20 cellular contexts compared by ENCODE assay signal in the genomic region with DNA sequence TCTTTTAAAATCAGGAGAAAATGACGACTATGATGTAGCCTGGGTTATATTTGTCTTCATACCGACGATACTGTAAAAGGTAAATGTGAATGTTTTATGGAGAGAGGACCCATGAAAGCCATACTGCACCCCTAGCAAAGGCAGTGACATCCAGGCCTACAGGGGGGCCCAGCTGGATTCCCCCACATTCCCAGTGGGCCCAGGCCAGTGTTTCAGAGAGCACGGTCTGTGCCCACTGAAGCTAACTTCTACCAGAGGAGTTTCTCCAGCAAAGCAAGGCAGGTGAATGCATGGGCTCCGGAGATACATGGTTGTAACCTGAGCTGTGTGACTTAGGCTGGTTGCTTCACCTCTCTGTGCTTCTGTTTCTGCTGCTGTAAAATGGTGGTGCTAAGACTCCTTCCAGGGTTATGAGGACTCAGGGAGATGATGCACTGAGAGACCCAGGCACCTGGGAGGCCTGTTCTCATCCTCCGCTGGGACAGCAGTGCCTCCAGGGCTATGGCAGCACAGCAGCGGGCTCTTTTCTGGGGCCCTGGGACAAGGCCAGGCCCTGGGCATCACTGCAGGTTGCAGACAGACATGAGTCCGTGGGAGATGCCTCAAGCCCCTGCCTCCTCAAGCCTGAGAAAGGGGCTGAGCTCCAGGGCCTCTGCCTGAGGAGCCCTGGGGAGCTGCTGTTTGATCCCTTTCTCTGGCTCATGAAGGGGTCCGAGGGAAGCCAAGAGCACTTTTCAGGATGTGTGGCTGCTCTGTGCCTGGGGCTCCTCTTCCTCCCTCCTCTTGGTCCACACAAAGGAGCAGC.
"Had no signal": no experiment of that assay in that cellular context is flagged by ENCODE, and none has a peak within 500 bp of the region (broad histone marks: within the 10 kb centered on the region; RNA-seq: fewer than 3 reads in every experiment).

No MANE protein-coding gene starts in this region.

- H3K4me3 ChIP-seq: esophagus squamous epithelium, gastroesophageal sphincter, left ventricle myocardium inferior, lung, suprapubic skin, thyroid gland, uterus had no signal

- H3K27me3 ChIP-seq: thyroid gland, uterus had no signal

- H3K27ac Mint-ChIP-seq: naive B cell; nephron; stimulated activated effector memory CD8-positive, alpha-beta T cell treated with anti-CD3 and anti-CD28 coated beads, Interleukin-12 subunit alpha, Interleukin-12 subunit beta, amount 100 ng/mL, for 72 hours; type B pancreatic cell had no signal

- H3K36me3 ChIP-seq: esophagus squamous epithelium, gastroesophageal sphincter, left ventricle myocardium inferior, neutrophil, suprapubic skin, thyroid gland, uterus had no signal

- H3K4me3 Mint-ChIP-seq: naive B cell; nephron; stimulated activated effector memory CD8-positive, alpha-beta T cell treated with anti-CD3 and anti-CD28 coated beads, Interleukin-12 subunit alpha, Interleukin-12 subunit beta, amount 100 ng/mL, for 72 hours; type B pancreatic cell had no signal

- DNase-seq: dermis blood vessel endothelial cell; esophagus squamous epithelium; foreskin fibroblast; glutamatergic neuron; left cardiac atrium; left ventricle myocardium inferior; mesenchymal stem cell; naive B cell; small intestine; stimulated activated CD4-positive, alpha-beta T cell treated with anti-CD3 and anti-CD28 coated beads, Interleukin-2, amount 100 ng/mL, for 48 hours; stimulated activated naive CD8-positive, alpha-beta T cell treated with anti-CD3 and anti-CD28 coated beads, Interleukin-15, Interleukin-2, amounts not matched to agents 100 U/mL and 50 U/mL, for 24 hours; thyroid gland; uterus had no signal

- ATAC-seq: gastroesophageal sphincter; left cardiac atrium; stimulated activated naive CD8-positive, alpha-beta T cell treated with anti-CD3 and anti-CD28 coated beads, Interleukin-15, Interleukin-2, amounts not matched to agents 100 U/mL and 50 U/mL, for 24 hours had no signal

- H3K36me3 Mint-ChIP-seq: naive B cell; stimulated activated effector memory CD8-positive, alpha-beta T cell treated with anti-CD3 and anti-CD28 coated beads, Interleukin-12 subunit alpha, Interleukin-12 subunit beta, amount 100 ng/mL, for 72 hours; type B pancreatic cell had no signal

- H3K9me3 ChIP-seq: esophagus squamous epithelium, gastroesophageal sphincter, left ventricle myocardium inferior, neutrophil, suprapubic skin, thyroid gland, uterus had no signal

- H3K27ac ChIP-seq: esophagus squamous epithelium, gastroesophageal sphincter, left ventricle myocardium inferior, neutrophil, suprapubic skin, thyroid gland, uterus had no signal

- H3K9me3 Mint-ChIP-seq: nephron; stimulated activated effector memory CD8-positive, alpha-beta T cell treated with anti-CD3 and anti-CD28 coated beads, Interleukin-12 subunit alpha, Interleukin-12 subunit beta, amount 100 ng/mL, for 72 hours; type B pancreatic cell had no signal

- H3K4me1 ChIP-seq: uterus had no signal
